Comparison of ENCODE assay signal across 31 cellular contexts in the genomic region with DNA sequence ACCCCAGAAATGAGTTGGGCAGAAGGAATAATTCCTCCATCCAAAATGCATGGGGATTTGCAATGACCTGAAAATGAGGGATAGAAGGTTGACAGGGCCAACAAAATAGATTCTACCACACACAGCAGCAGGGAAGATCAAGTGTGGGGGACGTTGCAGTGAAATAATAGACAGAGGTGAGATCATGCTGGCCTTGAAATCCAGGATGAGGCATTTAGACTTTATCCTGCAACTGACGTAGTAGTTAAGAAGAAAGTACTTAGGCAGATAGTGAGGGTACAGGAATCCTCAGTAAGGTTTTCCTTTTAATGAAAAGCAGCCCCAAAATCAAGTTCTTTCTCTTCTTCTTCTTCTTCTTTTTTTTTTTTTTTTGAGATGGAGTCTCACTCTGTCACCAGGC.
"Had no signal": no experiment of that assay in that cellular context is flagged by ENCODE, and none has a peak within 500 bp of the region (broad histone marks: within the 10 kb centered on the region; RNA-seq: fewer than 3 reads in every experiment).

No MANE protein-coding gene starts in this region.

- H3K36me3 ChIP-seq: lower lobe of right lung, ovary, spleen, suprapubic skin, transverse colon, upper lobe of right lung, uterus had no signal

- DNase-seq: dorsolateral prefrontal cortex; effector CD4-positive, alpha-beta T cell; foreskin keratinocyte; glutamatergic neuron; heart right ventricle; hippocampal formation; kidney glomerular epithelial cell; left colon; left ventricle myocardium superior; lower lobe of right lung; naive thymus-derived CD8-positive, alpha-beta T cell; nephron progenitor cell; occipital lobe; ovary; posterior cingulate gyrus; psoas muscle; right cardiac atrium; sigmoid colon; spleen; stimulated activated CD4-positive, alpha-beta T cell treated with anti-CD3 and anti-CD28 coated beads, Interleukin-1b, Interleukin-23, amount 100 ng/mL, for 48 hours; stimulated activated CD4-positive, alpha-beta T cell treated with anti-CD3 and anti-CD28 coated beads, Interleukin-4, amount 100 ng/mL, for 1 hour; stimulated activated CD8-positive, alpha-beta memory T cell treated with anti-CD3 and anti-CD28 coated beads, Interleukin-4, amount 100 ng/mL, for 48 hours; stimulated activated naive CD4-positive, alpha-beta T cell; stimulated activated naive CD8-positive, alpha-beta T cell treated with anti-CD3 and anti-CD28 coated beads, Interleukin-15, amount 100 ng/mL, for 72 hours; transverse colon; upper lobe of right lung had no signal

- H3K27ac ChIP-seq: dorsolateral prefrontal cortex, epithelial cell of prostate, esophagus muscularis mucosa, foreskin keratinocyte, lower lobe of right lung, ovary, psoas muscle, sigmoid colon, spleen, suprapubic skin, transverse colon, upper lobe of right lung had no signal

- H3K36me3 Mint-ChIP-seq: naive thymus-derived CD8-positive, alpha-beta T cell had no signal

- H3K9me3 Mint-ChIP-seq: naive thymus-derived CD8-positive, alpha-beta T cell; nephron progenitor cell had no signal

- H3K4me3 Mint-ChIP-seq: naive thymus-derived CD8-positive, alpha-beta T cell; nephron progenitor cell; stimulated activated naive CD8-positive, alpha-beta T cell treated with anti-CD3 and anti-CD28 coated beads, Interleukin-15, amount 100 ng/mL, for 72 hours had no signal

- H3K27ac Mint-ChIP-seq: nephron progenitor cell; stimulated activated naive CD8-positive, alpha-beta T cell treated with anti-CD3 and anti-CD28 coated beads, Interleukin-15, amount 100 ng/mL, for 72 hours had no signal

- H3K27me3 ChIP-seq: esophagus muscularis mucosa, foreskin keratinocyte, heart right ventricle, ovary, sigmoid colon, spleen, suprapubic skin, transverse colon, upper lobe of right lung, uterus had no signal

- H3K4me3 ChIP-seq: dorsolateral prefrontal cortex, esophagus muscularis mucosa, heart right ventricle, lower lobe of right lung, ovary, psoas muscle, sigmoid colon, spleen, suprapubic skin, transverse colon, upper lobe of right lung, uterus had no signal

- H3K9me3 ChIP-seq: esophagus muscularis mucosa, heart right ventricle, lower lobe of right lung, ovary, psoas muscle, sigmoid colon, spleen, suprapubic skin, transverse colon, upper lobe of right lung, uterus had no signal

- FAIRE-seq: colon had no signal

- H3K4me1 ChIP-seq: foreskin keratinocyte, psoas muscle, uterus had no signal

- H3K27me3 Mint-ChIP-seq: naive thymus-derived CD8-positive, alpha-beta T cell; stimulated activated naive CD8-positive, alpha-beta T cell treated with anti-CD3 and anti-CD28 coated beads, Interleukin-15, amount 100 ng/mL, for 72 hours had no signal

- ATAC-seq: foreskin keratinocyte; heart right ventricle; left colon; lower lobe of right lung; naive thymus-derived CD8-positive, alpha-beta T cell; psoas muscle; right cardiac atrium; stimulated activated naive CD8-positive, alpha-beta T cell treated with anti-CD3 and anti-CD28 coated beads, Interleukin-15, amount 100 ng/mL, for 72 hours; upper lobe of right lung had no signal
